17 cellular contexts compared by ENCODE assay signal in genomic region chr2:180656455-180656847, GRCh38.
DNase-seq lines count a peak whose midpoint lies in the region; ATAC-seq and TF ChIP-seq lines count a peak whose summit lies in the region.
"Had no signal": no experiment of that assay in that cellular context is flagged by ENCODE, and none has a peak within 500 bp of the region (broad histone marks: within the 10 kb centered on the region; RNA-seq: fewer than 3 reads in every experiment).

No MANE protein-coding gene starts in this region.

- H3K27me3 ChIP-seq in mesenchymal stem cell (ENCODE audit: control insufficient read depth in 1 of 2, insufficient read depth in 1 of 2, low read length in 2 of 2), result no peaks in the 10 kb centered on the region
- H3K27me3 ChIP-seq: adrenal gland, vagina had no signal

- H3K14ac ChIP-seq in mesenchymal stem cell (ENCODE audit: low read length in 2 of 2), result no peak overlapping the region

- no peak overlapping the region for H4K91ac ChIP-seq in mesenchymal stem cell (ENCODE audit: low read length)

- H3K4me2 ChIP-seq in mesenchymal stem cell (ENCODE audit: low read length, poor library complexity, severe bottlenecking), result no peak overlapping the region

- no peaks in the 10 kb centered on the region for H3K9me3 ChIP-seq in mesenchymal stem cell (ENCODE audit: control insufficient read depth, low read length)
- H3K9me3 ChIP-seq: adrenal gland, vagina had no signal

- peaks cover 13% of the 10 kb centered on the region for H3K27me3 Mint-ChIP-seq in activated CD4-positive, alpha-beta memory T cell treated with anti-CD3 and anti-CD28 coated beads, Interleukin-2, amount 10 ng/mL, durations not matched to agents 7 days and 5 days

- no peak overlapping the region for H3K4ac ChIP-seq in mesenchymal stem cell (ENCODE audit: low read depth in 1 of 2, low read length in 2 of 2)

- no peak overlapping the region for H4K8ac ChIP-seq in mesenchymal stem cell (ENCODE audit: low read length)

- H2AFZ ChIP-seq in mesenchymal stem cell (ENCODE audit: low read depth, low read length), result no peak overlapping the region

- DNase-seq in DMS53 treated with DMSO at 0.1 percent for 48 hours (lab: John Stamatoyannopoulos, UW; ENCODE audit: unreplicated experiment) (peak; percentile 79), NCI-H226 (peak; percentile 82), choroid plexus epithelial cell (ENCODE audit: low read depth) (peak; percentile 18), mesenchymal stem cell (peak; percentile 65), hepatic stellate cell (ENCODE audit: low spot score) (no peak)
- DNase-seq in activated CD4-positive, alpha-beta memory T cell treated with anti-CD3 and anti-CD28 coated beads, Interleukin-2, amount 10 ng/mL, durations not matched to agents 7 days and 5 days, result no peak
- DNase-seq: activated CD8-positive, alpha-beta memory T cell treated with anti-CD3 and anti-CD28 coated beads, Interleukin-2, amount 10 ng/mL, durations not matched to agents 7 days and 5 days; adrenal gland; effector memory CD4-positive, alpha-beta T cell; naive thymus-derived CD8-positive, alpha-beta T cell; NCI-H1436; NK-92 treated with Interleukin-12 subunit alpha and Interleukin-12 subunit beta, amount 100 ng/mL, for 24 hours; T-helper 2 cell had no signal

- H3K4me3 Mint-ChIP-seq in activated CD4-positive, alpha-beta memory T cell treated with anti-CD3 and anti-CD28 coated beads, Interleukin-2, amount 10 ng/mL, durations not matched to agents 7 days and 5 days, result no peak overlapping the region
- H3K4me3 Mint-ChIP-seq: activated CD8-positive, alpha-beta memory T cell treated with anti-CD3 and anti-CD28 coated beads, Interleukin-2, amount 10 ng/mL, durations not matched to agents 7 days and 5 days; naive thymus-derived CD8-positive, alpha-beta T cell had no signal

- H3K36me3 Mint-ChIP-seq in activated CD4-positive, alpha-beta memory T cell treated with anti-CD3 and anti-CD28 coated beads, Interleukin-2, amount 10 ng/mL, durations not matched to agents 7 days and 5 days (ENCODE audit: low read depth), result no peaks in the 10 kb centered on the region
- H3K36me3 Mint-ChIP-seq: activated CD8-positive, alpha-beta memory T cell treated with anti-CD3 and anti-CD28 coated beads, Interleukin-2, amount 10 ng/mL, durations not matched to agents 7 days and 5 days; naive thymus-derived CD8-positive, alpha-beta T cell had no signal

- no peak overlapping the region for H2BK5ac ChIP-seq in mesenchymal stem cell (ENCODE audit: low read depth, low read length, poor library complexity, severe bottlenecking)

- no peak overlapping the region for H2AK5ac ChIP-seq in mesenchymal stem cell (ENCODE audit: low read length, severe bottlenecking)

- H3K4me1 Mint-ChIP-seq in activated CD4-positive, alpha-beta memory T cell treated with anti-CD3 and anti-CD28 coated beads, Interleukin-2, amount 10 ng/mL, durations not matched to agents 7 days and 5 days, result no peaks in the 10 kb centered on the region
- H3K4me1 Mint-ChIP-seq: activated CD8-positive, alpha-beta memory T cell treated with anti-CD3 and anti-CD28 coated beads, Interleukin-2, amount 10 ng/mL, durations not matched to agents 7 days and 5 days; naive thymus-derived CD8-positive, alpha-beta T cell had no signal

- no peaks in the 10 kb centered on the region for H3K79me1 ChIP-seq in mesenchymal stem cell (replicated peaks; ENCODE audit: low read length, poor library complexity, severe bottlenecking)

- H3K27ac Mint-ChIP-seq in activated CD4-positive, alpha-beta memory T cell treated with anti-CD3 and anti-CD28 coated beads, Interleukin-2, amount 10 ng/mL, durations not matched to agents 7 days and 5 days, result no peak overlapping the region
- H3K27ac Mint-ChIP-seq: activated CD8-positive, alpha-beta memory T cell treated with anti-CD3 and anti-CD28 coated beads, Interleukin-2, amount 10 ng/mL, durations not matched to agents 7 days and 5 days; naive thymus-derived CD8-positive, alpha-beta T cell had no signal

- H3K9ac ChIP-seq in mesenchymal stem cell (ENCODE audit: low read length), result no peak overlapping the region

- H3K9me3 Mint-ChIP-seq in activated CD4-positive, alpha-beta memory T cell treated with anti-CD3 and anti-CD28 coated beads, Interleukin-2, amount 10 ng/mL, durations not matched to agents 7 days and 5 days, result no peaks in the 10 kb centered on the region
- H3K9me3 Mint-ChIP-seq: naive thymus-derived CD8-positive, alpha-beta T cell had no signal

- peak overlapping the region in 1 of 2 experiments; percentile 2 for H2BK12ac ChIP-seq in mesenchymal stem cell (ENCODE audit: low read length in 2 of 2)

- POLR2A ChIA-PET in activated CD4-positive, alpha-beta memory T cell treated with anti-CD3 and anti-CD28 coated beads, Interleukin-2, amount 10 ng/mL, durations not matched to agents 7 days and 5 days (lab: Charles Lee), result no interaction called here

- peaks cover 2% of the 10 kb centered on the region for H3K4me1 ChIP-seq in mesenchymal stem cell (ENCODE audit: control insufficient read depth, insufficient read depth, low read depth, low read length)
- H3K4me1 ChIP-seq: adrenal gland, vagina had no signal

- WGBS in mesenchymal stem cell, result no CpG with 5 or more reads among the region's 1 CpG

- no peak overlapping the region for H3K18ac ChIP-seq in mesenchymal stem cell (ENCODE audit: low read depth in 1 of 2, low read length in 2 of 2)

- no peak overlapping the region for H2BK120ac ChIP-seq in mesenchymal stem cell (ENCODE audit: low read depth, low read length)

- H3K23ac ChIP-seq in mesenchymal stem cell (ENCODE audit: low read length in 2 of 2), result no peak overlapping the region

- H3K4me3 ChIP-seq in choroid plexus epithelial cell (ENCODE audit: low read depth, low read length), result no peak overlapping the region
- no peak overlapping the region for H3K4me3 ChIP-seq in mesenchymal stem cell (ENCODE audit: insufficient read depth in 1 of 2, low read depth in 1 of 2, low read length in 2 of 2)
- H3K4me3 ChIP-seq: adrenal gland, vagina had no signal

- no peak for TF ChIP-seq CTCF in choroid plexus epithelial cell (conservative IDR thresholded peaks at IDR 0.05; ENCODE audit: low read depth, low read length)

- CTCF ChIA-PET in activated CD4-positive, alpha-beta memory T cell treated with anti-CD3 and anti-CD28 coated beads, Interleukin-2, amount 10 ng/mL, durations not matched to agents 7 days and 5 days (lab: Charles Lee), result no interaction called here

- no peaks in the 10 kb centered on the region for H3K36me3 ChIP-seq in mesenchymal stem cell (ENCODE audit: control insufficient read depth in 1 of 2, insufficient read depth in 2 of 2, low read depth in 1 of 2, low read length in 2 of 2)
- H3K36me3 ChIP-seq: adrenal gland, vagina had no signal

- ATAC-seq in HG03097 (IDR thresholded peaks at IDR 0.05; ENCODE audit: low FRiP score, unreplicated experiment), result no peak
- ATAC-seq in HG02840 (IDR thresholded peaks at IDR 0.05; ENCODE audit: low FRiP score, unreplicated experiment), result no peak
- ATAC-seq: activated CD8-positive, alpha-beta memory T cell treated with anti-CD3 and anti-CD28 coated beads, Interleukin-2, amount 10 ng/mL, durations not matched to agents 7 days and 5 days; naive thymus-derived CD8-positive, alpha-beta T cell had no signal

- H3K27ac ChIP-seq in mesenchymal stem cell (ENCODE audit: low read length, poor library complexity, severe bottlenecking), result peak overlapping the region; percentile 37
- H3K27ac ChIP-seq: adrenal gland, HL-60, vagina had no signal

- no peak overlapping the region for H2BK15ac ChIP-seq in mesenchymal stem cell (ENCODE audit: low read depth, poor library complexity, severe bottlenecking)

Comparison
In these comparisons a context has a peak if more than half of its experiments do, and no peak if none do; other contexts are left out.
1. DNase-seq: peak in DMS53 treated with DMSO at 0.1 percent for 48 hours (single experiment), NCI-H226 (single experiment), choroid plexus epithelial cell (single experiment) and mesenchymal stem cell (single experiment); none in hepatic stellate cell (single experiment) and activated CD4-positive, alpha-beta memory T cell treated with anti-CD3 and anti-CD28 coated beads, Interleukin-2, amount 10 ng/mL, durations not matched to agents 7 days and 5 days (single experiment).